In genomic region chr3:127590593-127591477, GRCh38 we compare ENCODE assay signal across 8 cellular contexts. TPM values are rescaled to one million over a fixed set of nuclear protein-coding genes. Genes with fewer than 3 reads are reported as not detected.
DNase-seq lines count a peak whose midpoint lies in the region; ATAC-seq and TF ChIP-seq lines count a peak whose summit lies in the region.

Gene TPRA1 (minus strand): TSS chr3:127590733. CDS start chr3:127580146, 10,587 bp downstream.

- intact Hi-C loops in CD14-positive monocyte (cut with micrococcal nuclease), result loop anchor here in 1 of 2 donors (2.0 to 10.0 kb wide), 3 partner anchors 81 to 464 kb away; partner anchors contain the start of genes ABTB1 and SEC61A1
- intact Hi-C loops in dendritic cell treated with granulocyte-macrophage colony-stimulating factor and Interleukin-4, amounts not matched to agents 40 ng/mL and 50 ng/mL, for 4 days (cut with micrococcal nuclease), result loop anchor here (1.0 to 5.0 kb wide), 3 partner anchors 7 to 146 kb away; partner anchors contain the start of genes ABTB1 and MCM2

- H3K4me1 Mint-ChIP-seq in CD14-positive monocyte, result peaks cover 47% of the 10 kb centered on the region
- peaks cover 54% of the 10 kb centered on the region for H3K4me1 Mint-ChIP-seq in dendritic cell treated with granulocyte-macrophage colony-stimulating factor and Interleukin-4, amounts not matched to agents 40 ng/mL and 50 ng/mL, for 4 days (ENCODE audit: low read depth)

- peak; percentile 47 for TF ChIP-seq CTCF in CD14-positive monocyte (IDR thresholded peaks at IDR 0.05)

- H3K27me3 Mint-ChIP-seq in CD14-positive monocyte (ENCODE audit: low read depth in 3 of 3), result peaks cover 0 to 8% (median 0%) of the 10 kb centered on the region in 3 donors
- no peaks in the 10 kb centered on the region for H3K27me3 Mint-ChIP-seq in dendritic cell treated with granulocyte-macrophage colony-stimulating factor and Interleukin-4, amounts not matched to agents 40 ng/mL and 50 ng/mL, for 4 days

- peak; percentile 87 for DNase-seq in CD14-positive monocyte (ENCODE audit: low spot score)
- peak; percentile 100 for DNase-seq in NCI-H526 treated with DMSO at 0.1 percent for 48 hours (lab: John Stamatoyannopoulos, UW)
- DNase-seq in activated CD4-positive, alpha-beta T cell treated with anti-CD3 and anti-CD28 coated beads, Interleukin-2, amount 50 U/mL, for 1 hour, result peak; percentile 69
- DNase-seq in left lobe of liver (ENCODE audit: low spot score), result peak; percentile 91
- peak; percentile 76 for DNase-seq in stimulated activated CD4-positive, alpha-beta T cell treated with anti-CD3 and anti-CD28 coated beads, Interleukin-2, amount 100 ng/mL, for 4 hours (ENCODE audit: low read depth)

- peak within 1 kb of the TSS; percentile 89 to 97 for H3K4me3 Mint-ChIP-seq in CD14-positive monocyte
- H3K4me3 Mint-ChIP-seq in dendritic cell treated with granulocyte-macrophage colony-stimulating factor and Interleukin-4, amounts not matched to agents 40 ng/mL and 50 ng/mL, for 4 days, result peak within 1 kb of the TSS; percentile 87

- peaks cover 5 to 10% of the 10 kb centered on the region in 2 donors for H3K36me3 Mint-ChIP-seq in CD14-positive monocyte
- H3K36me3 Mint-ChIP-seq in dendritic cell treated with granulocyte-macrophage colony-stimulating factor and Interleukin-4, amounts not matched to agents 40 ng/mL and 50 ng/mL, for 4 days (ENCODE audit: low read depth), result peaks cover 30% of the 10 kb centered on the region

- peak within 1 kb of the TSS; percentile 98 to 100 (median 99) for H3K27ac Mint-ChIP-seq in CD14-positive monocyte
- peak within 1 kb of the TSS; percentile 98 for H3K27ac Mint-ChIP-seq in dendritic cell treated with granulocyte-macrophage colony-stimulating factor and Interleukin-4, amounts not matched to agents 40 ng/mL and 50 ng/mL, for 4 days

- no peaks in the 10 kb centered on the region for H3K9me3 Mint-ChIP-seq in CD14-positive monocyte
- H3K9me3 Mint-ChIP-seq in dendritic cell treated with granulocyte-macrophage colony-stimulating factor and Interleukin-4, amounts not matched to agents 40 ng/mL and 50 ng/mL, for 4 days, result no peaks in the 10 kb centered on the region

- ATAC-seq in GM19328 (IDR thresholded peaks at IDR 0.05; ENCODE audit: unreplicated experiment) (peak; percentile 81), HG03520 (IDR thresholded peaks at IDR 0.05; ENCODE audit: unreplicated experiment) (peak; percentile 69), left lobe of liver (peak; percentile 86)

RNA-seq across cellular contexts. Expression of gene TPRA1, which starts in this region (rescaled TPM):
- 10 to 100 TPM; 20.2 to 23.4 TPM for polyA plus RNA-seq in CD14-positive monocyte
- total RNA-seq in left lobe of liver, result 25.1 TPM

Comparison
In these comparisons a context has a peak if more than half of its experiments do, and no peak if none do; other contexts are left out.
1. Peak in every context shown above with its lines: DNase-seq and ATAC-seq.